Comparison of ENCODE assay signal across 20 cellular contexts in the genomic region with DNA sequence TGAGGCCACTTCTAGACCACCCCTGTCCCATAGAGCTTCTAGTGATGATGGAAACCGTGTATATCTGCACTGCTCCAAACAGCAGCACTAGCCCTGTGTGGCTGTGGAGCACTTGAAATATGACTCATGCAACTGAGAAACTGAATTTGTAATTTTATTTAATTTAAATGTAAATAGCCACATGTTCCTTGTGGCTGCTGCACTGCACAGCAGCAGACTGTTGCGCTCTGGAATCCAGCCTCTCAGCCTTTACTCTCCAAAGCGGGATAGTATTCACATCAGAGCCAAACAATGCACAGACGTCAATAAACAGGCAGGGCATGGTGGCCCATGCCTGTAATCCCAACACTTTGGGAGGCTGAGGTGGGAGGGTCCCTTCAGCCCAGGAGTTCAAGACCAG. TPM values are rescaled to one million over a fixed set of nuclear protein-coding genes. Genes with fewer than 3 reads are reported as not detected.
A peak's percentile ranks its signal among the peaks of the same experiment; 100 is the strongest.
DNase-seq lines count a peak whose midpoint lies in the region; ATAC-seq, FAIRE-seq and TF ChIP-seq lines count a peak whose summit lies in the region.
"Had no signal": no experiment of that assay in that cellular context is flagged by ENCODE, and none has a peak within 500 bp of the region (broad histone marks: within the 10 kb centered on the region; RNA-seq: fewer than 3 reads in every experiment).

No MANE protein-coding gene starts in this region.

- H2AFZ ChIP-seq in astrocyte (ENCODE audit: low read depth, low read length) = no peak overlapping the region
- no peak overlapping the region for H2AFZ ChIP-seq in H9 (ENCODE audit: low read length)

- peaks cover 98% of the 10 kb centered on the region for H3K79me2 ChIP-seq in astrocyte (ENCODE audit: insufficient read depth, low read length)
- no peaks in the 10 kb centered on the region for H3K79me2 ChIP-seq in H9 (ENCODE audit: insufficient read depth, low read length)

- CTCF ChIA-PET in Caco-2 (lab: Charles Lee) = no interaction called here

- H3K23ac ChIP-seq in H9 (ENCODE audit: insufficient read length, low read depth, low read length) = no peak overlapping the region

- no peak overlapping the region for H3T11ph ChIP-seq in H9 (ENCODE audit: low read length)

- peaks cover 50% of the 10 kb centered on the region for H3K36me3 ChIP-seq in CD4-positive, CD25-positive, alpha-beta regulatory T cell (ENCODE audit: control insufficient read depth, insufficient read depth, low read length)
- H3K36me3 ChIP-seq in astrocyte (ENCODE audit: insufficient read depth, low read length) = peaks cover 46% of the 10 kb centered on the region
- H3K36me3 ChIP-seq in Caco-2 (ENCODE audit: control insufficient read depth, insufficient read depth, low read length) = peaks cover 4% of the 10 kb centered on the region

- H3K27ac ChIP-seq in CD4-positive, CD25-positive, alpha-beta regulatory T cell (ENCODE audit: insufficient read depth, low read length, poor library complexity, severe bottlenecking) = no peak overlapping the region
- peak overlapping the region; percentile 21 for H3K27ac ChIP-seq in astrocyte (ENCODE audit: low read depth, low read length)
- H3K27ac ChIP-seq in dorsolateral prefrontal cortex = peak overlapping the region in 1 of 59 donors; percentile 28
- H3K27ac ChIP-seq in H9 (ENCODE audit: insufficient read length, low read depth, low read length) = no peak overlapping the region

- POLR2A ChIA-PET in Caco-2 (lab: Charles Lee) = no interaction called here

- WGBS in H9 (ENCODE audit: extremely low coverage, insufficient read length, low lambda C conversion rate) = no CpG with 5 or more reads among the region's 4 CpGs

- no peak overlapping the region for H2BK5ac ChIP-seq in H9 (ENCODE audit: insufficient read length, low read length)

- H3K4me2 ChIP-seq in astrocyte (ENCODE audit: low read length) (no peak overlapping the region), H9 (ENCODE audit: insufficient read depth, insufficient read length, low read length) (no peak overlapping the region)

- no peak overlapping the region for H4K91ac ChIP-seq in H9 (ENCODE audit: insufficient read length, low read depth, low read length)

- H4K5ac ChIP-seq in H9 (ENCODE audit: insufficient read length, low read depth, low read length) = no peak overlapping the region

- peak overlapping the region; percentile 68 to 92 (median 80) for H3K27ac Mint-ChIP-seq in CD4-positive, CD25-positive, alpha-beta regulatory T cell
- peak overlapping the region; percentile 69 for H3K27ac Mint-ChIP-seq in HFFc6
- H3K27ac Mint-ChIP-seq in astrocyte (ENCODE audit: unreplicated experiment) = no peak overlapping the region
- peak overlapping the region in 2 of 3 experiments; percentile 15 to 26 for H3K27ac Mint-ChIP-seq in nephron
- H3K27ac Mint-ChIP-seq in H9 = no peak overlapping the region
- H3K27ac Mint-ChIP-seq in Caco-2 (ENCODE audit: unreplicated experiment) = no peak overlapping the region

- H3K4me3 ChIP-seq in CD4-positive, CD25-positive, alpha-beta regulatory T cell (ENCODE audit: low read depth, low read length) = no peak overlapping the region
- no peak overlapping the region for H3K4me3 ChIP-seq in astrocyte (ENCODE audit: insufficient read depth, low read depth, low read length)
- H3K4me3 ChIP-seq in dorsolateral prefrontal cortex = no peak overlapping the region
- H3K4me3 ChIP-seq in Caco-2 (ENCODE audit: low read depth, low read length) = no peak overlapping the region
- H3K4me3 ChIP-seq: lung had no signal

- H2BK12ac ChIP-seq in H9 (ENCODE audit: insufficient read length, low read depth, low read length) = no peak overlapping the region

- no peaks in the 10 kb centered on the region for H3K27me3 ChIP-seq in CD4-positive, CD25-positive, alpha-beta regulatory T cell (ENCODE audit: control insufficient read depth, insufficient read depth, low read length)
- no peaks in the 10 kb centered on the region for H3K27me3 ChIP-seq in astrocyte (ENCODE audit: insufficient read depth, low read length)
- no peaks in the 10 kb centered on the region for H3K27me3 ChIP-seq in dorsolateral prefrontal cortex
- peaks cover 25% of the 10 kb centered on the region; the same call in 1 of the 2 replicates for H3K27me3 ChIP-seq in H9 (ENCODE audit: insufficient read depth, low read length)
- no peaks in the 10 kb centered on the region for H3K27me3 ChIP-seq in Caco-2 (replicated peaks; ENCODE audit: control insufficient read depth, insufficient read depth, low read length)

- H3K9me3 Mint-ChIP-seq in CD4-positive, CD25-positive, alpha-beta regulatory T cell = no peaks in the 10 kb centered on the region
- H3K9me3 Mint-ChIP-seq in HFFc6 (no peaks in the 10 kb centered on the region), astrocyte (ENCODE audit: unreplicated experiment) (no peaks in the 10 kb centered on the region), nephron (no peaks in the 10 kb centered on the region), H9 (no peaks in the 10 kb centered on the region; a peak in 2 of 5 replicates), Caco-2 (ENCODE audit: unreplicated experiment) (peaks cover 7% of the 10 kb centered on the region)

- ATAC-seq in CD4-positive, CD25-positive, alpha-beta regulatory T cell (ENCODE audit: low read depth in 2 of 2) = no peak

- no peak overlapping the region for H2AK5ac ChIP-seq in H9 (ENCODE audit: insufficient read length, low read length)

- no peak for DNase-seq in CD4-positive, CD25-positive, alpha-beta regulatory T cell
- DNase-seq in HFFc6 (no peak), astrocyte (ENCODE audit: low read depth) (no peak), dorsolateral prefrontal cortex (no peak), H9 (no peak), Caco-2 (no peak)
- DNase-seq: activated CD4-positive, alpha-beta T cell treated with anti-CD3 and anti-CD28 coated beads, Interleukin-2, amount 50 U/mL, for 48 hours; activated effector memory CD4-positive, alpha-beta T cell treated with anti-CD3 and anti-CD28 coated beads, Interleukin-2, amount 50 U/mL, for 16 hours; C1 segment of cervical spinal cord; effector CD8-positive, alpha-beta T cell; foreskin melanocyte; NCI-H1436 treated with DMSO at 0.1 percent for 48 hours; retina; SHP77 had no signal

- no peak overlapping the region for H2BK20ac ChIP-seq in H9 (ENCODE audit: low read depth, low read length, poor library complexity, severe bottlenecking)

- H3K4me1 ChIP-seq in CD4-positive, CD25-positive, alpha-beta regulatory T cell (ENCODE audit: control insufficient read depth, insufficient read depth, low read length, poor library complexity, severe bottlenecking) = peaks cover 71% of the 10 kb centered on the region
- H3K4me1 ChIP-seq in astrocyte (ENCODE audit: insufficient read depth, low read length) (peaks cover 61% of the 10 kb centered on the region), H9 (ENCODE audit: insufficient read depth, low read length) (peaks cover 7% of the 10 kb centered on the region), Caco-2 (peaks cover 36% of the 10 kb centered on the region)

- no peak overlapping the region for H3K9ac ChIP-seq in astrocyte (ENCODE audit: low read length)
- H3K9ac ChIP-seq in H9 (ENCODE audit: extremely low read depth, insufficient read length, low read length) = no peak overlapping the region

- peaks cover 15 to 88% (median 61%) of the 10 kb centered on the region in 4 donors for H3K4me1 Mint-ChIP-seq in CD4-positive, CD25-positive, alpha-beta regulatory T cell
- H3K4me1 Mint-ChIP-seq in HFFc6 (ENCODE audit: low read depth) (peaks cover 96% of the 10 kb centered on the region), astrocyte (ENCODE audit: low read depth, unreplicated experiment) (peaks cover 63% of the 10 kb centered on the region), nephron (peaks cover 42% of the 10 kb centered on the region), H9 (peaks cover 28 to 29% of the 10 kb centered on the region in 2 experiments), Caco-2 (ENCODE audit: low read depth, unreplicated experiment) (peaks cover 47% of the 10 kb centered on the region)

- peaks cover 48% of the 10 kb centered on the region for H3K36me3 Mint-ChIP-seq in CD4-positive, CD25-positive, alpha-beta regulatory T cell
- H3K36me3 Mint-ChIP-seq in HFFc6 (ENCODE audit: low read depth) (peaks cover 62% of the 10 kb centered on the region), astrocyte (ENCODE audit: low read depth, unreplicated experiment) (peaks cover 49% of the 10 kb centered on the region), nephron (ENCODE audit: low read depth) (peaks cover 65% of the 10 kb centered on the region), H9 (ENCODE audit: insufficient read depth in 1 of 3, low read depth in 3 of 3) (peaks cover 24 to 40% (median 29%) of the 10 kb centered on the region in 3 experiments), Caco-2 (ENCODE audit: insufficient read depth, unreplicated experiment) (peaks cover 90% of the 10 kb centered on the region)

- H3K23me2 ChIP-seq in H9 (ENCODE audit: insufficient read length, low read depth, low read length, poor library complexity, severe bottlenecking) = no peaks in the 10 kb centered on the region

- no peak overlapping the region for H4K8ac ChIP-seq in H9 (replicated peaks; ENCODE audit: insufficient read length, low read depth, low read length)

- no peak overlapping the region for H3K14ac ChIP-seq in H9 (ENCODE audit: insufficient read depth, low read length)

- no peak overlapping the region for H2BK120ac ChIP-seq in H9 (ENCODE audit: low read depth, low read length, poor library complexity, severe bottlenecking)

- no peak for FAIRE-seq in astrocyte (lab: Jason Lieb, UNC)
- FAIRE-seq: bronchial epithelial cell, H1 had no signal

- no peak overlapping the region for H2BK15ac ChIP-seq in H9 (ENCODE audit: low read depth, low read length)

- TF ChIP-seq CTCF in HFFc6 (IDR thresholded peaks at IDR 0.05) = no peak
- TF ChIP-seq CTCF in astrocyte (IDR thresholded peaks at IDR 0.05; ENCODE audit: insufficient read depth, low read depth, low read length) = no peak
- no peak for TF ChIP-seq CTCF in nephron (IDR thresholded peaks at IDR 0.05; ENCODE audit: unreplicated experiment in 3 of 3)
- TF ChIP-seq CTCF in dorsolateral prefrontal cortex (IDR thresholded peaks at IDR 0.05 in 54 of 56, conservative IDR thresholded peaks at IDR 0.05 in 2 of 56; ENCODE audit: low read depth in 1 of 56, partially characterized antibody in 56 of 56) = no peak
- no peak for TF ChIP-seq CTCF in H9 (conservative IDR thresholded peaks at IDR 0.05)
- no peak for TF ChIP-seq CTCF in Caco-2 (IDR thresholded peaks at IDR 0.05; ENCODE audit: insufficient read depth in 1 of 2, low read depth in 1 of 2, low read length in 1 of 2, severe bottlenecking in 1 of 2, unreplicated experiment in 1 of 2)

- no peak overlapping the region for H3K4me3 Mint-ChIP-seq in CD4-positive, CD25-positive, alpha-beta regulatory T cell
- H3K4me3 Mint-ChIP-seq in HFFc6 (no peak overlapping the region; the same call in 1 of the 2 replicates), astrocyte (ENCODE audit: unreplicated experiment) (no peak overlapping the region), nephron (no peak overlapping the region), H9 (no peak overlapping the region), Caco-2 (ENCODE audit: unreplicated experiment) (no peak overlapping the region)

- BruUV-seq in Caco-2 (replicated peaks; lab: Mats Ljungman, UMichigan) = no TSS peak

- peaks cover 90% of the 10 kb centered on the region for H4K20me1 ChIP-seq in astrocyte (ENCODE audit: insufficient read depth, low read length)
- no peaks in the 10 kb centered on the region for H4K20me1 ChIP-seq in H9 (ENCODE audit: control insufficient read depth, insufficient read depth, insufficient read length)

- no peaks in the 10 kb centered on the region for H3K9me3 ChIP-seq in CD4-positive, CD25-positive, alpha-beta regulatory T cell (ENCODE audit: control insufficient read depth in 2 of 2, low read length in 2 of 2)
- no peaks in the 10 kb centered on the region for H3K9me3 ChIP-seq in astrocyte (ENCODE audit: insufficient read depth, low read depth, low read length)
- H3K9me3 ChIP-seq in H9 (ENCODE audit: control insufficient read depth, low read depth, low read length) = no peaks in the 10 kb centered on the region
- no peaks in the 10 kb centered on the region for H3K9me3 ChIP-seq in Caco-2

- H3K79me1 ChIP-seq in H9 (ENCODE audit: insufficient read depth, low read depth, low read length, poor library complexity, severe bottlenecking) = no peaks in the 10 kb centered on the region

- H3K56ac ChIP-seq in H9 (ENCODE audit: insufficient read length, low read depth, low read length) = no peak overlapping the region

- no peak overlapping the region for H3K4ac ChIP-seq in H9 (ENCODE audit: low read depth, low read length)

- no peak overlapping the region for H3K18ac ChIP-seq in H9 (ENCODE audit: insufficient read length, low read depth, low read length)

- intact Hi-C loops in dorsolateral prefrontal cortex (cut with DNase I) (no loop called here), Caco-2 (cut with micrococcal nuclease; ENCODE audit: unreplicated experiment) (no loop called here)

- no peaks in the 10 kb centered on the region for H3K27me3 Mint-ChIP-seq in CD4-positive, CD25-positive, alpha-beta regulatory T cell
- peaks cover 13% of the 10 kb centered on the region for H3K27me3 Mint-ChIP-seq in HFFc6 (ENCODE audit: insufficient read depth)
- no peaks in the 10 kb centered on the region for H3K27me3 Mint-ChIP-seq in astrocyte (ENCODE audit: low read depth, unreplicated experiment)
- no peaks in the 10 kb centered on the region for H3K27me3 Mint-ChIP-seq in nephron (ENCODE audit: low read depth)
- peaks cover 63% of the 10 kb centered on the region for H3K27me3 Mint-ChIP-seq in H9 (ENCODE audit: low read depth)
- H3K27me3 Mint-ChIP-seq in Caco-2 (ENCODE audit: insufficient read depth, unreplicated experiment) = no peaks in the 10 kb centered on the region

RNA-seq across cellular contexts. Expression of a gene that starts 12.0 kb away (rescaled TPM):
- 278 TPM for total RNA-seq in CD4-positive, CD25-positive, alpha-beta regulatory T cell
- 100 to 1,000 TPM; 132 to 191 (median 150) TPM for polyA plus RNA-seq in CD4-positive, CD25-positive, alpha-beta regulatory T cell
- total RNA-seq in HFFc6 (2021; fragmentation: NEBNext Ultra II Directional; extraction: Animal tissue kit (Norgen Biotek cat#: 25700)) = 100 to 1,000 TPM; 380 to 424 (median 413) TPM
- total RNA-seq in astrocyte = 340 and 391 TPM in 2 replicates
- total RNA-seq in dorsolateral prefrontal cortex = 100 to 1,000 TPM in 66 of 120 experiments, 10 to 100 TPM in 54; 66.7 to 318 (median 103) TPM
- total RNA-seq in H9 (2021) = 31.3 and 32.2 TPM in 2 replicates
- 151 and 157 TPM in 2 replicates for total RNA-seq in Caco-2 (2022)

RNA-seq across cellular contexts. Expression of a gene that starts 58.9 kb away (rescaled TPM):
- 1.1 TPM for total RNA-seq in CD4-positive, CD25-positive, alpha-beta regulatory T cell
- polyA plus RNA-seq in CD4-positive, CD25-positive, alpha-beta regulatory T cell = under 1 TPM in 3 of 4 donors, not detected in 1; 0.12 to 0.65 (median 0.33) TPM
- total RNA-seq in HFFc6 (2021; fragmentation: NEBNext Ultra II Directional; extraction: Animal tissue kit (Norgen Biotek cat#: 25700)) = not detected
- total RNA-seq in astrocyte (not detected in 2 replicates), dorsolateral prefrontal cortex (1 to 10 TPM in 74 of 120 experiments, under 1 TPM in 35, not detected in 11; 0.30 to 4.8 (median 1.4) TPM), H9 (2021) (not detected in 2 replicates), Caco-2 (2022) (4.1 and 6.7 TPM in 2 replicates)
- total RNA-seq: temporal lobe had no signal
- polyA plus RNA-seq: neural cell had no signal

Comparison
In these comparisons a context has a peak if more than half of its experiments do, and no peak if none do; other contexts are left out.
1. H3K27ac Mint-ChIP-seq: peak in CD4-positive, CD25-positive, alpha-beta regulatory T cell (3 of 3), HFFc6 (single experiment) and nephron (2 of 3); none in astrocyte (single experiment), H9 (0 of 3) and Caco-2 (single experiment).